ENCODE assay signal across 9 cellular contexts in genomic region chrX:115679460-115679859, GRCh38.
DNase-seq lines count a peak whose midpoint lies in the region; ATAC-seq and TF ChIP-seq lines count a peak whose summit lies in the region.
"Had no signal": no experiment of that assay in that cellular context is flagged by ENCODE, and none has a peak within 500 bp of the region (broad histone marks: within the 10 kb centered on the region; RNA-seq: fewer than 3 reads in every experiment).

No MANE protein-coding gene starts in this region.

- H3K36me3 ChIP-seq in tibial nerve: no peaks in the 10 kb centered on the region

- DNase-seq in DMS 273 (lab: John Stamatoyannopoulos, UW; ENCODE audit: unreplicated experiment): peak; percentile 68
- DNase-seq in DMS 273 treated with DMSO at 0.1 percent for 48 hours (lab: John Stamatoyannopoulos, UW): no peak
- DNase-seq in NCI-H2227 treated with DMSO at 0.1 percent for 48 hours (lab: John Stamatoyannopoulos, UW): peak; percentile 30
- peak; percentile 30 for DNase-seq in dedifferentiated amniotic fluid mesenchymal stem cell (ENCODE audit: extremely low spot score)
- DNase-seq in retinal pigment epithelial cell (ENCODE audit: low read depth): no peak
- DNase-seq in tibial nerve (ENCODE audit: low spot score in 2 of 2): no peak
- DNase-seq: 8988T had no signal

- no peaks in the 10 kb centered on the region for H3K4me1 ChIP-seq in tibial nerve

- 9 to 14% methylated on average over 7 of the region's 7 CpGs for WGBS in tibial nerve, 2 donors

- peaks cover 0 to 21% of the 10 kb centered on the region in 2 donors for H3K27me3 ChIP-seq in tibial nerve

- TF ChIP-seq CTCF in retinal pigment epithelial cell (conservative IDR thresholded peaks at IDR 0.05; ENCODE audit: low read depth, low read length) (peak; percentile 53), tibial nerve (IDR thresholded peaks at IDR 0.05) (no peak)

- no peak overlapping the region for H3K27ac ChIP-seq in tibial nerve

- TF ChIP-seq POLR2A in tibial nerve (IDR thresholded peaks at IDR 0.05): no peak

- no peaks in the 10 kb centered on the region for H3K9me3 ChIP-seq in tibial nerve

- H3K4me3 ChIP-seq in retinal pigment epithelial cell (ENCODE audit: low read length): no peak overlapping the region
- H3K4me3 ChIP-seq in tibial nerve: no peak overlapping the region

- ATAC-seq in GM21381 (IDR thresholded peaks at IDR 0.05; ENCODE audit: unreplicated experiment) (no peak), GM18517 (IDR thresholded peaks at IDR 0.05; ENCODE audit: unreplicated experiment) (no peak)

- no peak for TF ChIP-seq EP300 in tibial nerve (IDR thresholded peaks at IDR 0.05)

Comparison
In these comparisons a context has a peak if more than half of its experiments do, and no peak if none do; other contexts are left out.
1. DNase-seq: peak in DMS 273 (single experiment), NCI-H2227 treated with DMSO at 0.1 percent for 48 hours (single experiment) and dedifferentiated amniotic fluid mesenchymal stem cell (single experiment); none in DMS 273 treated with DMSO at 0.1 percent for 48 hours (single experiment), retinal pigment epithelial cell (single experiment) and tibial nerve (0 of 2).